Comparison of ENCODE assay signal across 31 cellular contexts in genomic region chr6:97014595-97014994, GRCh38.
"Had no signal": no experiment of that assay in that cellular context is flagged by ENCODE, and none has a peak within 500 bp of the region (broad histone marks: within the 10 kb centered on the region; RNA-seq: fewer than 3 reads in every experiment).

No MANE protein-coding gene starts in this region.

- H3K27ac ChIP-seq: body of pancreas, brain microvascular endothelial cell, breast epithelium, VCaP had no signal

- H3K36me3 ChIP-seq: brain microvascular endothelial cell, breast epithelium had no signal

- DNase-seq: activated B cell treated with CpG ODN at 0.5 μM for 24 hours; activated CD4-positive, alpha-beta memory T cell treated with anti-CD3 and anti-CD28 coated beads for 36 hours; activated CD4-positive, alpha-beta T cell treated with anti-CD3 and anti-CD28 coated beads for 4 hours; activated CD4-positive, alpha-beta T cell treated with anti-CD3 and anti-CD28 coated beads, Interleukin-2, amount 10 ng/mL, durations not matched to agents 24 days and 14 days; activated CD4-positive, alpha-beta T cell treated with anti-CD3 and anti-CD28 coated beads, Interleukin-2, amount 50 U/mL, for 1 hour; activated CD4-positive, alpha-beta T cell treated with anti-CD3 and anti-CD28 coated beads, Interleukin-2, amount 50 U/mL, for 4 hours; activated CD4-positive, CD25-positive, alpha-beta regulatory T cell treated with anti-CD3 and anti-CD28 coated beads, Interleukin-2, amount 50 U/mL, for 72 hours; activated CD8-positive, alpha-beta memory T cell treated with anti-CD3 and anti-CD28 coated beads, Interleukin-2, amount 50 U/mL, for 4 hours; activated CD8-positive, alpha-beta T cell treated with anti-CD3 and anti-CD28 coated beads for 36 hours; activated effector memory CD4-positive, alpha-beta T cell treated with Interleukin-2 at 50 U/mL for 16 hours; activated gamma-delta T cell; activated naive CD4-positive, alpha-beta T cell treated with anti-CD3 and anti-CD28 coated beads, Interleukin-2, amount 10 ng/mL, durations not matched to agents 7 days and 5 days; activated naive CD4-positive, alpha-beta T cell treated with Interleukin-2 at 50 U/mL for 16 hours; activated naive CD8-positive, alpha-beta T cell treated with anti-CD3 and anti-CD28 coated beads, Interleukin-2, amount 10 ng/mL, durations not matched to agents 7 days and 5 days; activated naive CD8-positive, alpha-beta T cell treated with anti-CD3 and anti-CD28 coated beads, Interleukin-2, amount 50 U/mL, for 24 hours; activated T-cell treated with anti-CD3 and anti-CD28 coated beads for 4 hours; activated T-cell treated with anti-CD3 and anti-CD28 coated beads, Interleukin-2, amount 50 U/mL, for 1 hour; activated T-cell treated with anti-CD3 and anti-CD28 coated beads, Interleukin-2, amount 50 U/mL, for 4 hours; activated T-cell treated with anti-CD3 and anti-CD28 coated beads, Interleukin-2, amount 50 U/mL, for 72 hours; aorta; body of pancreas; brain microvascular endothelial cell; cerebellar nuclear complex; T-helper 1 cell; T-helper 2 cell; T-helper 9 cell had no signal

- ATAC-seq: activated CD8-positive, alpha-beta T cell treated with anti-CD3 and anti-CD28 coated beads for 36 hours; activated naive CD8-positive, alpha-beta T cell treated with anti-CD3 and anti-CD28 coated beads, Interleukin-2, amount 50 U/mL, for 24 hours; activated T-cell treated with anti-CD3 and anti-CD28 coated beads, Interleukin-2, amount 50 U/mL, for 4 hours; activated T-cell treated with anti-CD3 and anti-CD28 coated beads, Interleukin-2, amount 50 U/mL, for 72 hours; activated T-helper 17 cell treated with anti-CD3 and anti-CD28 coated beads, Interleukin-2, amount 50 U/mL, for 72 hours; body of pancreas had no signal

- H3K4me3 ChIP-seq: body of pancreas, breast epithelium had no signal

- H3K27me3 ChIP-seq: body of pancreas, brain microvascular endothelial cell, breast epithelium had no signal

- FAIRE-seq: astrocyte, TTC549 had no signal

- H3K4me1 ChIP-seq: body of pancreas, breast epithelium had no signal
